In genomic region chr15:69712999-69713398, GRCh38 we compare ENCODE assay signal across 17 cellular contexts.
DNase-seq lines count a peak whose midpoint lies in the region; ATAC-seq, FAIRE-seq and TF ChIP-seq lines count a peak whose summit lies in the region.
"Had no signal": no experiment of that assay in that cellular context is flagged by ENCODE, and none has a peak within 500 bp of the region (broad histone marks: within the 10 kb centered on the region; RNA-seq: fewer than 3 reads in every experiment).

No MANE protein-coding gene starts in this region.

- no peak for FAIRE-seq in A549 (lab: Jason Lieb, UNC)

- TF ChIP-seq EP300 in A549 (IDR thresholded peaks at IDR 0.05) = no peak

- 26% methylated on average over 2 of the region's 2 CpGs for WGBS in A549 (ENCODE audit: missing lambda C conversion rate)

- no TSS peak for BruUV-seq in Panc1 (replicated peaks; lab: Mats Ljungman, UMichigan)

- peaks cover 0 to 15% (median 6%) of the 10 kb centered on the region in 3 donors for H3K36me3 Mint-ChIP-seq in CD8-positive, alpha-beta memory T cell

- ATAC-seq in A549 = peak; percentile 28 to 45; a peak in 1 of 6 replicates
- 0 out of 2 replicates have a peak, but pooled peaks have one; percentile 34 for ATAC-seq in Panc1
- peak; percentile 80 for ATAC-seq in left colon
- no peak for ATAC-seq in HG02852 (IDR thresholded peaks at IDR 0.05; ENCODE audit: unreplicated experiment)
- ATAC-seq: activated CD4-positive, CD25-positive, alpha-beta regulatory T cell treated with anti-CD3 and anti-CD28 coated beads, Interleukin-2, amount 50 U/mL, for 24 hours; activated T-cell treated with anti-CD3 and anti-CD28 coated beads, Interleukin-2, amount 50 U/mL, for 4 hours; heart left ventricle had no signal

- H3K27me3 ChIP-seq in CD8-positive, alpha-beta memory T cell (ENCODE audit: insufficient read depth, low read length, poor library complexity, severe bottlenecking) = no peaks in the 10 kb centered on the region
- H3K27me3 ChIP-seq in Panc1 (ENCODE audit: control insufficient read depth, insufficient read depth, low read length) = no peaks in the 10 kb centered on the region
- H3K27me3 ChIP-seq: BLaER1 had no signal

- POLR2A ChIA-PET in A549 (lab: Yijun Ruan, JAX) (no interaction called here), Panc1 (lab: Charles Lee) (no interaction called here)
- POLR2A ChIA-PET in CD8-positive, alpha-beta memory T cell (lab: Charles Lee) = interaction anchor here (1.1 kb wide), 1 partner anchor 8 kb away, joined by 6 read pairs; no protein-coding TSS in a partner anchor

- H3K27ac Mint-ChIP-seq in CD8-positive, alpha-beta memory T cell = peak overlapping the region; percentile 86 to 96 (median 93)

- DNase-seq in A549 (ENCODE audit: low read depth in 1 of 2, low spot score in 1 of 2) (no peak), Panc1 (ENCODE audit: low read depth, low spot score) (no peak), left colon (no peak), NCI-H187 treated with DMSO at 0.1 percent for 48 hours (lab: John Stamatoyannopoulos, UW) (no peak), NCI-H146 treated with DMSO at 0.1 percent for 48 hours (lab: John Stamatoyannopoulos, UW; ENCODE audit: unreplicated experiment) (no peak), dermis blood vessel endothelial cell (no peak)
- no peak for DNase-seq in CD8-positive, alpha-beta memory T cell
- DNase-seq: activated T-cell treated with anti-CD3 and anti-CD28 coated beads, Interleukin-2, amount 50 U/mL, for 4 hours; amygdala; heart left ventricle; NCI-H1092; NCI-H524 treated with DMSO at 0.1 percent for 48 hours; stimulated activated CD4-positive, alpha-beta T cell treated with anti-CD3 and anti-CD28 coated beads, Interleukin-15, amount 100 ng/mL, for 24 hours had no signal

- CTCF ChIA-PET in A549 (lab: Yijun Ruan, JAX) (no interaction called here), Panc1 (lab: Charles Lee) (no interaction called here)
- CTCF ChIA-PET in CD8-positive, alpha-beta memory T cell (lab: Charles Lee) = interaction anchor here (1.1 to 1.9 kb wide), 3 partner anchors 11 to 137 kb away, joined by 3 to 5 read pairs (median 3); no protein-coding TSS in a partner anchor

- H3K27me3 Mint-ChIP-seq in CD8-positive, alpha-beta memory T cell = no peaks in the 10 kb centered on the region

- H3K9me3 Mint-ChIP-seq in CD8-positive, alpha-beta memory T cell = peaks cover 3 to 17% (median 6%) of the 10 kb centered on the region in 5 donors

- H3K9me3 ChIP-seq in A549 (peaks cover 23% of the 10 kb centered on the region), Panc1 (ENCODE audit: control insufficient read depth, insufficient read depth, low read depth, low read length) (peaks cover 4% of the 10 kb centered on the region; the same call in 1 of the 2 replicates)
- peaks cover 7% of the 10 kb centered on the region for H3K9me3 ChIP-seq in CD8-positive, alpha-beta memory T cell (ENCODE audit: low read length)

- H3K4me3 Mint-ChIP-seq in CD8-positive, alpha-beta memory T cell = peak overlapping the region in 5 of 7 donors; percentile 40 to 70 (median 69)
- H3K4me3 Mint-ChIP-seq: activated T-cell treated with anti-CD3 and anti-CD28 coated beads, Interleukin-2, amount 50 U/mL, for 4 hours had no signal

- TF ChIP-seq RAD21 in A549 (conservative IDR thresholded peaks at IDR 0.05 in 1 of 2, IDR thresholded peaks at IDR 0.05 in 1 of 2) = no peak

- H3K4me2 ChIP-seq in A549 = no peak overlapping the region
- H3K4me2 ChIP-seq: BLaER1 had no signal

- intact Hi-C loops in Panc1 (cut with micrococcal nuclease; ENCODE audit: unreplicated experiment) = no loop called here
- intact Hi-C loops in left colon (cut with DNase I, micrococcal nuclease) = no loop called here

- no peaks in the 10 kb centered on the region for H3K4me1 ChIP-seq in A549
- peaks cover 46% of the 10 kb centered on the region for H3K4me1 ChIP-seq in CD8-positive, alpha-beta memory T cell (ENCODE audit: insufficient read depth, low read length)
- no peaks in the 10 kb centered on the region for H3K4me1 ChIP-seq in Panc1 (ENCODE audit: control insufficient read depth, insufficient read depth, low read length)
- H3K4me1 ChIP-seq: BLaER1, esophagus muscularis mucosa had no signal

- no peak overlapping the region for H3K27ac ChIP-seq in A549
- H3K27ac ChIP-seq in CD8-positive, alpha-beta memory T cell (ENCODE audit: low read depth, low read length) = no peak overlapping the region
- H3K27ac ChIP-seq in Panc1 (ENCODE audit: low read length) = no peak overlapping the region
- H3K27ac ChIP-seq: BLaER1, esophagus muscularis mucosa had no signal

- TF ChIP-seq POLR2A in A549 (IDR thresholded peaks at IDR 0.05; ENCODE audit: low read length) = no peak

- peaks cover 72 to 81% (median 76%) of the 10 kb centered on the region in 3 donors for H3K4me1 Mint-ChIP-seq in CD8-positive, alpha-beta memory T cell

- in situ Hi-C loops in Panc1 (cut with HindIII; ENCODE audit: low pct_unique_long_range_greater_than_20kb, low sequenced_read_pairs) = no loop called here

- no peaks in the 10 kb centered on the region for H3K36me3 ChIP-seq in CD8-positive, alpha-beta memory T cell (ENCODE audit: insufficient read depth, low read length)
- no peaks in the 10 kb centered on the region for H3K36me3 ChIP-seq in Panc1 (ENCODE audit: control insufficient read depth, insufficient read depth, low read length)
- H3K36me3 ChIP-seq: BLaER1, esophagus muscularis mucosa, heart left ventricle had no signal

- TF ChIP-seq CTCF in A549 (IDR thresholded peaks at IDR 0.05) (no peak), Panc1 (IDR thresholded peaks at IDR 0.05) (no peak)

- H3K4me3 ChIP-seq in A549 (no peak overlapping the region), Panc1 (ENCODE audit: low read depth in 2 of 2, low read length in 2 of 2) (no peak overlapping the region)
- no peak overlapping the region for H3K4me3 ChIP-seq in CD8-positive, alpha-beta memory T cell (ENCODE audit: low read length)
- H3K4me3 ChIP-seq: BLaER1, esophagus muscularis mucosa, heart left ventricle had no signal

TF ChIP-seq in A549, 52 proteins besides CTCF, POLR2A, EP300 and RAD21:
- TF ChIP-seq ZNF302 (CRISPR knock-in tag; IDR thresholded peaks at IDR 0.05) = no peak
- no peak for TF ChIP-seq HES2 (IDR thresholded peaks at IDR 0.05)
- TF ChIP-seq TFCP2L1 (CRISPR knock-in tag; IDR thresholded peaks at IDR 0.05) = no peak
- TF ChIP-seq, protein P1, sequence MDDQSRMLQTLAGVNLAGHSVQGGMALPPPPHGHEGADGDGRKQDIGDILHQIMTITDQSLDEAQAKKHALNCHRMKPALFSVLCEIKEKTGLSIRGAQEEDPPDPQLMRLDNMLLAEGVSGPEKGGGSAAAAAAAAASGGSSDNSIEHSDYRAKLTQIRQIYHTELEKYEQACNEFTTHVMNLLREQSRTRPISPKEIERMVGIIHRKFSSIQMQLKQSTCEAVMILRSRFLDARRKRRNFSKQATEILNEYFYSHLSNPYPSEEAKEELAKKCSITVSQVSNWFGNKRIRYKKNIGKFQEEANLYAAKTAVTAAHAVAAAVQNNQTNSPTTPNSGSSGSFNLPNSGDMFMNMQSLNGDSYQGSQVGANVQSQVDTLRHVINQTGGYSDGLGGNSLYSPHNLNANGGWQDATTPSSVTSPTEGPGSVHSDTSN (IDR thresholded peaks at IDR 0.05) = no peak
- TF ChIP-seq RCOR1 (IDR thresholded peaks at IDR 0.05; ENCODE audit: low read depth, low read length) = no peak
- no peak for TF ChIP-seq ZFP36 (IDR thresholded peaks at IDR 0.05; ENCODE audit: borderline replicate concordance, partially characterized antibody)
- no peak for TF ChIP-seq RARB (CRISPR knock-in tag; IDR thresholded peaks at IDR 0.05)
- no peak for TF ChIP-seq E2F6 (IDR thresholded peaks at IDR 0.05; ENCODE audit: borderline replicate concordance, low read depth)
- TF ChIP-seq MYC (IDR thresholded peaks at IDR 0.05; ENCODE audit: borderline replicate concordance, low read length) = no peak
